Comparison of ENCODE assay signal across 24 cellular contexts in the genomic region with DNA sequence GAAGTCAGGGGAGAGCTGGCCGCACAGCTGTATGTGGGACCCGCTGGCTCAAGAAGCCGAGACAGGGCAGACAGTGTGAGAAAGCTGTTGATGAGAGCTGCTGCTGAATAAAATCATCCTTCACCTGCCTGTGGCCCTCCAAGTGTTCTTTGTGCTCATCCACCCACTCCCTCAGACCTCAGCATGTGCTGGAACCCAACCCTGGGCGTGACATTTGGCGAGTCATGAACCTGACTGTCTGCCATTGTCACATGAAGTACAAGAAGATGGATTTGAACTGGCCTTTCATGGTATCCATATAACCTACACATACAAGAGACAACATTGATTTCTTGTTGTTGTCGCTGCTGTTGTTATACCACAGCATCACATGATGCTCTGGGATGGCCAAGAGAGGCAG.
"Had no signal": no experiment of that assay in that cellular context is flagged by ENCODE, and none has a peak within 500 bp of the region (broad histone marks: within the 10 kb centered on the region; RNA-seq: fewer than 3 reads in every experiment).

No MANE protein-coding gene starts in this region.

- H3K36me3 Mint-ChIP-seq: immature natural killer cell; naive B cell; natural killer cell treated with Interleukin-12 subunit alpha and Interleukin-12 subunit beta and Interleukin-15 and Interleukin-18, amount 100 ng/mL, for 72 hours; stimulated activated effector memory CD8-positive, alpha-beta T cell treated with anti-CD3 and anti-CD28 coated beads, Interleukin-12 subunit alpha, Interleukin-12 subunit beta, amount 100 ng/mL, for 72 hours had no signal

- H3K27me3 Mint-ChIP-seq: naive B cell, progenitor cell of endocrine pancreas had no signal

- H3K9me3 Mint-ChIP-seq: stimulated activated effector memory CD8-positive, alpha-beta T cell treated with anti-CD3 and anti-CD28 coated beads, Interleukin-12 subunit alpha, Interleukin-12 subunit beta, amount 100 ng/mL, for 72 hours had no signal

- H3K27ac Mint-ChIP-seq: immature natural killer cell; naive B cell; natural killer cell treated with Interleukin-12 subunit alpha and Interleukin-12 subunit beta and Interleukin-15 and Interleukin-18, amount 100 ng/mL, for 72 hours; progenitor cell of endocrine pancreas; stimulated activated effector memory CD8-positive, alpha-beta T cell treated with anti-CD3 and anti-CD28 coated beads, Interleukin-12 subunit alpha, Interleukin-12 subunit beta, amount 100 ng/mL, for 72 hours had no signal

- H3K4me1 ChIP-seq: lower lobe of right lung, parathyroid adenoma, sigmoid colon, stomach, thyroid gland, vagina had no signal

- H3K4me3 ChIP-seq: lower lobe of right lung, sigmoid colon, stomach, thyroid gland, vagina had no signal

- DNase-seq: cortex of kidney; foreskin melanocyte; hypothalamus; immature natural killer cell; islet precursor cell; left ventricle myocardium superior; lower lobe of right lung; naive B cell; sigmoid colon; stimulated activated CD4-positive, alpha-beta T cell treated with anti-CD3 and anti-CD28 coated beads, Interleukin-2, amount 100 ng/mL, for 24 hours; stimulated activated CD4-positive, alpha-beta T cell treated with anti-CD3 and anti-CD28 coated beads, Interleukin-4, amount 100 ng/mL, for 24 hours; stimulated activated naive CD4-positive, alpha-beta T cell treated with Interleukin-2 at 50 U/mL for 16 hours; stomach; thyroid gland; trophoblast cell had no signal

- ATAC-seq: esophagus mucosa; left ventricle myocardium superior; lower lobe of right lung; natural killer cell treated with Interleukin-12 subunit alpha and Interleukin-12 subunit beta and Interleukin-15 and Interleukin-18, amount 100 ng/mL, for 72 hours; stimulated activated effector memory CD8-positive, alpha-beta T cell treated with anti-CD3 and anti-CD28 coated beads, Interleukin-12 subunit alpha, Interleukin-12 subunit beta, amount 100 ng/mL, for 72 hours had no signal

- H3K9ac ChIP-seq: parathyroid adenoma had no signal

- H3K27me3 ChIP-seq: neutrophil, sigmoid colon, stomach, thyroid gland, vagina had no signal

- H3K36me3 ChIP-seq: lower lobe of right lung, neutrophil, sigmoid colon, stomach, thyroid gland, vagina had no signal

- H3K9me3 ChIP-seq: lower lobe of right lung, neutrophil, sigmoid colon, thyroid gland, vagina had no signal

- H3K27ac ChIP-seq: epithelial cell of prostate, lower lobe of right lung, neutrophil, parathyroid adenoma, sigmoid colon, stomach, thyroid gland, vagina had no signal

- H3K4me3 Mint-ChIP-seq: immature natural killer cell; naive B cell; natural killer cell treated with Interleukin-12 subunit alpha and Interleukin-12 subunit beta and Interleukin-15 and Interleukin-18, amount 100 ng/mL, for 72 hours; neural crest cell; stimulated activated effector memory CD8-positive, alpha-beta T cell treated with anti-CD3 and anti-CD28 coated beads, Interleukin-12 subunit alpha, Interleukin-12 subunit beta, amount 100 ng/mL, for 72 hours had no signal

- H3K4me1 Mint-ChIP-seq: immature natural killer cell; naive B cell; neural crest cell; stimulated activated effector memory CD8-positive, alpha-beta T cell treated with anti-CD3 and anti-CD28 coated beads, Interleukin-12 subunit alpha, Interleukin-12 subunit beta, amount 100 ng/mL, for 72 hours had no signal
